Comparison of ENCODE assay signal across 12 cellular contexts in the genomic region with DNA sequence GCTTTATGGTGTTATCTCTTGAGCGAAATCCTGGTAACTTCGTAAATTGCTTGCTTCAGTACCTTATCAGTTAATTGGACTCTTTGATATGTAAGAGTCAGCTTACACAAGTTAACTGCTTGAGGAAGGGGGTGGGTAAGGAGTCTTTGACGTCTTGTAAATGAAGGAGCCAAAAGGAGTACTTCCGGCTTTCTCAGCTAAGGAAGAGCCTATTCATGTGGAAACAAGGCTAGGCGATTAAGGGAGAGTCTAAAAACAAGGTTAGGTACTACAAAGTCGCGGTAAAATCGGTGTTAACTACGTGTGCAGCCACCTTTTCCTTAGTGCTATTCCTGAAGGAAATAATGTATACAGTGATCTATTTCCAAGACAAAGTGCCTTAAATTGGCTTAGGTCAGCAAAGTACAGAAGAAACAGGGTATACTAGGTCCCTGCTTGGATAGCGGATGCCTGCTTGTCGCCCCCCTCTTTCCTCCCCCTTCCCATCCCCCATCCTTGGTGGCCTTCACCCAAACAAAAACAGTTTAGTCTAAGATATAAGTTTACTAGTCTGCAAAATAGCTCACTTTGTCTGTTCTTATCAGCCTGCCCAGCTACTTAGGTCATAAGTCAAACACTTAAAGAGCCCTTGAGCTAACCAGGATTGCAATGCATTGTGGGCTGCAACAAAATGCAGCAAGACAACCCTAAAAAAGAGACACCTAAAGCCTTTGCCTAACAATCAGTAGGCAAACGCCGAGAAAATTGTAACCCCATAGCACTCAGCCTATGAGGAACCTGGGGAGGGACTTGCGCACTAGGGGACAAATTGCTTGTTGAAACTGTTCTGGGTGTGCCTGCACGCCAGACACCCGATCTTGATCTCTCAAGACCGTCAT.
DNase-seq lines count a peak whose midpoint lies in the region; ATAC-seq and TF ChIP-seq lines count a peak whose summit lies in the region.
"Had no signal": no experiment of that assay in that cellular context is flagged by ENCODE, and none has a peak within 500 bp of the region (broad histone marks: within the 10 kb centered on the region; RNA-seq: fewer than 3 reads in every experiment).

No MANE protein-coding gene starts in this region.

- CTCF ChIA-PET in activated CD4-positive, alpha-beta T cell treated with anti-CD3 and anti-CD28 coated beads, Interleukin-2, amount 10 ng/mL, durations not matched to agents 7 days and 5 days (lab: Charles Lee): interaction anchor here (1.1 to 2.3 kb wide), 2 partner anchors 11 to 42 kb away, joined by 4 read pairs; no protein-coding TSS in a partner anchor
- CTCF ChIA-PET in GM10248 (lab: Yijun Ruan, JAX): no interaction called here

- H3K27ac ChIP-seq in mesendoderm (ENCODE audit: low read depth, low read length): peak overlapping the region; percentile 25
- no peak overlapping the region for H3K27ac ChIP-seq in tibial artery
- H3K27ac ChIP-seq: WERI-Rb-1 had no signal

- DNase-seq in activated CD4-positive, alpha-beta T cell treated with anti-CD3 and anti-CD28 coated beads, Interleukin-2, amount 10 ng/mL, durations not matched to agents 7 days and 5 days: no peak
- no peak for DNase-seq in activated CD4-positive, alpha-beta T cell treated with anti-CD3 and anti-CD28 coated beads, Interleukin-2, amount 50 U/mL, for 4 hours
- DNase-seq in MV-4-11 (lab: John Stamatoyannopoulos, UW) (peak; percentile 13), mesendoderm (peak; percentile 96), GM10248 (ENCODE audit: extremely low spot score) (no peak), tibial artery (no peak)
- DNase-seq in activated naive CD8-positive, alpha-beta T cell treated with anti-CD3 and anti-CD28 coated beads, Interleukin-2, amount 10 ng/mL, durations not matched to agents 7 days and 5 days: no peak
- DNase-seq: anterior cingulate cortex, dermis blood vessel endothelial cell, NCI-H510A treated with DMSO at 0.1 percent for 48 hours, WERI-Rb-1 had no signal

- peaks cover 9% of the 10 kb centered on the region for H3K9me3 Mint-ChIP-seq in activated CD4-positive, alpha-beta T cell treated with anti-CD3 and anti-CD28 coated beads, Interleukin-2, amount 10 ng/mL, durations not matched to agents 7 days and 5 days
- peaks cover 27% of the 10 kb centered on the region for H3K9me3 Mint-ChIP-seq in activated naive CD8-positive, alpha-beta T cell treated with anti-CD3 and anti-CD28 coated beads, Interleukin-2, amount 10 ng/mL, durations not matched to agents 7 days and 5 days

- POLR2A ChIA-PET in activated CD4-positive, alpha-beta T cell treated with anti-CD3 and anti-CD28 coated beads, Interleukin-2, amount 10 ng/mL, durations not matched to agents 7 days and 5 days (lab: Charles Lee): no interaction called here
- POLR2A ChIA-PET in activated naive CD8-positive, alpha-beta T cell treated with anti-CD3 and anti-CD28 coated beads, Interleukin-2, amount 10 ng/mL, durations not matched to agents 7 days and 5 days (lab: Charles Lee): interaction anchor here (0.6 kb wide), 1 partner anchor 26 kb away, joined by 4 read pairs; no protein-coding TSS in a partner anchor
- POLR2A ChIA-PET in GM10248 (lab: Yijun Ruan, JAX): no interaction called here

- no peak overlapping the region for H4K5ac ChIP-seq in mesendoderm (ENCODE audit: low read length)

- no peaks in the 10 kb centered on the region for H3K9me3 ChIP-seq in tibial artery

- peaks cover 10% of the 10 kb centered on the region for H3K4me1 Mint-ChIP-seq in activated CD4-positive, alpha-beta T cell treated with anti-CD3 and anti-CD28 coated beads, Interleukin-2, amount 10 ng/mL, durations not matched to agents 7 days and 5 days
- peaks cover 14% of the 10 kb centered on the region for H3K4me1 Mint-ChIP-seq in activated naive CD8-positive, alpha-beta T cell treated with anti-CD3 and anti-CD28 coated beads, Interleukin-2, amount 10 ng/mL, durations not matched to agents 7 days and 5 days

- no peak overlapping the region for H2BK15ac ChIP-seq in mesendoderm (replicated peaks; ENCODE audit: low read depth)

- TF ChIP-seq CTCF in GM10248 (IDR thresholded peaks at IDR 0.05; ENCODE audit: control extremely low read depth, extremely low read depth, low read depth, missing control alignments): no peak
- TF ChIP-seq CTCF in tibial artery (IDR thresholded peaks at IDR 0.05): no peak

- H3K9ac ChIP-seq in mesendoderm (ENCODE audit: low read length): peak overlapping the region; percentile 25

- no peaks in the 10 kb centered on the region for H3K79me1 ChIP-seq in mesendoderm (ENCODE audit: low read length)

- H2AK5ac ChIP-seq in mesendoderm (ENCODE audit: low read length): no peak overlapping the region

- no peak overlapping the region for H3K4ac ChIP-seq in mesendoderm (ENCODE audit: low read depth, low read length)

- H3K4me3 ChIP-seq in mesendoderm (ENCODE audit: low read length): no peak overlapping the region
- no peak overlapping the region for H3K4me3 ChIP-seq in tibial artery

- H3K18ac ChIP-seq in mesendoderm (ENCODE audit: low read length): peak overlapping the region; percentile 31

- peak overlapping the region; percentile 73 for H3K27ac Mint-ChIP-seq in activated CD4-positive, alpha-beta T cell treated with anti-CD3 and anti-CD28 coated beads, Interleukin-2, amount 10 ng/mL, durations not matched to agents 7 days and 5 days
- H3K27ac Mint-ChIP-seq in activated naive CD8-positive, alpha-beta T cell treated with anti-CD3 and anti-CD28 coated beads, Interleukin-2, amount 10 ng/mL, durations not matched to agents 7 days and 5 days: peak overlapping the region; percentile 24

- peak overlapping the region; percentile 24 for H2BK5ac ChIP-seq in mesendoderm (ENCODE audit: low read length)

- H2BK120ac ChIP-seq in mesendoderm (ENCODE audit: low read depth, low read length): no peak overlapping the region

- WGBS in mesendoderm (ENCODE audit: extremely low coverage, insufficient coverage, low lambda C conversion rate): no CpG with 5 or more reads among the region's 17 CpGs

- no peak overlapping the region for H4K8ac ChIP-seq in mesendoderm (ENCODE audit: low read depth, low read length)

- peak overlapping the region; percentile 9 for H3K4me2 ChIP-seq in mesendoderm (ENCODE audit: low read length)

- intact Hi-C loops in tibial artery (cut with DNase I; ENCODE audit: low total_unique reads): no loop called here

- peak overlapping the region; percentile 45 for H3K4me3 Mint-ChIP-seq in activated CD4-positive, alpha-beta T cell treated with anti-CD3 and anti-CD28 coated beads, Interleukin-2, amount 10 ng/mL, durations not matched to agents 7 days and 5 days
- no peak overlapping the region for H3K4me3 Mint-ChIP-seq in activated naive CD8-positive, alpha-beta T cell treated with anti-CD3 and anti-CD28 coated beads, Interleukin-2, amount 10 ng/mL, durations not matched to agents 7 days and 5 days

- H3K27me3 Mint-ChIP-seq in activated CD4-positive, alpha-beta T cell treated with anti-CD3 and anti-CD28 coated beads, Interleukin-2, amount 10 ng/mL, durations not matched to agents 7 days and 5 days: peaks cover 90% of the 10 kb centered on the region
- peaks cover 94% of the 10 kb centered on the region for H3K27me3 Mint-ChIP-seq in activated naive CD8-positive, alpha-beta T cell treated with anti-CD3 and anti-CD28 coated beads, Interleukin-2, amount 10 ng/mL, durations not matched to agents 7 days and 5 days

- no peak overlapping the region for H3K23ac ChIP-seq in mesendoderm (ENCODE audit: low read length)

- ATAC-seq in activated naive CD8-positive, alpha-beta T cell treated with anti-CD3 and anti-CD28 coated beads, Interleukin-2, amount 10 ng/mL, durations not matched to agents 7 days and 5 days (ENCODE audit: low read depth): no peak
- ATAC-seq in HG03025 (IDR thresholded peaks at IDR 0.05; ENCODE audit: low FRiP score, unreplicated experiment): no peak

- H3K79me2 ChIP-seq in mesendoderm (ENCODE audit: control insufficient read depth, insufficient read depth, low read length): no peaks in the 10 kb centered on the region

- H3K36me3 Mint-ChIP-seq in activated CD4-positive, alpha-beta T cell treated with anti-CD3 and anti-CD28 coated beads, Interleukin-2, amount 10 ng/mL, durations not matched to agents 7 days and 5 days (ENCODE audit: low read depth): peaks cover 16% of the 10 kb centered on the region
- peaks cover 8% of the 10 kb centered on the region for H3K36me3 Mint-ChIP-seq in activated naive CD8-positive, alpha-beta T cell treated with anti-CD3 and anti-CD28 coated beads, Interleukin-2, amount 10 ng/mL, durations not matched to agents 7 days and 5 days

- peaks cover 37% of the 10 kb centered on the region for H3K27me3 ChIP-seq in mesendoderm (ENCODE audit: insufficient read depth, low read length, poor library complexity)
- peaks cover 0 to 86% of the 10 kb centered on the region in 2 donors for H3K27me3 ChIP-seq in tibial artery

- peak overlapping the region; percentile 66 for H3K56ac ChIP-seq in mesendoderm (ENCODE audit: low read length)

- H3K36me3 ChIP-seq in mesendoderm (ENCODE audit: control insufficient read depth, insufficient read depth, low read length): no peaks in the 10 kb centered on the region
- no peaks in the 10 kb centered on the region for H3K36me3 ChIP-seq in tibial artery
- H3K36me3 ChIP-seq: WERI-Rb-1 had no signal

- H3K4me1 ChIP-seq in mesendoderm (ENCODE audit: control insufficient read depth, low read depth, low read length) (peaks cover 4% of the 10 kb centered on the region), tibial artery (no peaks in the 10 kb centered on the region)

Comparison
In these comparisons a context has a peak if more than half of its experiments do, and no peak if none do; other contexts are left out.
1. DNase-seq: peak in MV-4-11 (single experiment) and mesendoderm (single experiment); none in activated CD4-positive, alpha-beta T cell treated with anti-CD3 and anti-CD28 coated beads, Interleukin-2, amount 10 ng/mL, durations not matched to agents 7 days and 5 days (single experiment), activated CD4-positive, alpha-beta T cell treated with anti-CD3 and anti-CD28 coated beads, Interleukin-2, amount 50 U/mL, for 4 hours (0 of 2), activated naive CD8-positive, alpha-beta T cell treated with anti-CD3 and anti-CD28 coated beads, Interleukin-2, amount 10 ng/mL, durations not matched to agents 7 days and 5 days (single experiment), GM10248 (single experiment) and tibial artery (0 of 2).